8 cellular contexts compared by ENCODE assay signal in genomic region chr20:41028359-41029149, GRCh38. TPM values are rescaled to one million over a fixed set of nuclear protein-coding genes. Genes with fewer than 3 reads are reported as not detected.
DNase-seq lines count a peak whose midpoint lies in the region; ATAC-seq and TF ChIP-seq lines count a peak whose summit lies in the region.

Gene TOP1 (plus strand): TSS chr20:41028822. CDS start chr20:41029068, 246 bp downstream.

- TF ChIP-seq RAD21 in IMR-90 (IDR thresholded peaks at IDR 0.05; ENCODE audit: low read length), result no peak

- TF ChIP-seq CTCF in IMR-90 (conservative IDR thresholded peaks at IDR 0.05; ENCODE audit: low read depth, low read length), result no peak

- H2AK9ac ChIP-seq in IMR-90 (replicated peaks; ENCODE audit: low read depth, low read length, poor library complexity), result peak within 1 kb of the TSS; percentile 95

- CTCF ChIA-PET in IMR-90 (lab: Yijun Ruan, JAX), result no interaction called here

- peak within 1 kb of the TSS; percentile 97 for H3K27ac ChIP-seq in IMR-90 (ENCODE audit: insufficient read depth, low read length)

- POLR2A ChIA-PET in IMR-90 (lab: Charles Lee; ENCODE audit: unreplicated experiment), result interaction anchor here (0.6 kb wide), 2 partner anchors 23 to 56 kb away, joined by 4 read pairs; no protein-coding TSS in a partner anchor

- H3K4me2 ChIP-seq in IMR-90 (ENCODE audit: low read depth, low read length), result peak within 1 kb of the TSS; percentile 95

- H3K9me3 ChIP-seq in IMR-90 (ENCODE audit: control insufficient read depth, insufficient read depth, low read length) (no peaks in the 10 kb centered on the region), mononuclear cell (ENCODE audit: low read depth, low read length) (no peaks in the 10 kb centered on the region)

- peak; percentile 96 for TF ChIP-seq POLR2A in IMR-90 (IDR thresholded peaks at IDR 0.05; ENCODE audit: low read depth, low read length)

- intact Hi-C loops in IMR-90 (cut with micrococcal nuclease), result no loop called here

- WGBS in IMR-90 (ENCODE audit: extremely low coverage in 2 of 2, insufficient read length in 1 of 2), 2 experiments, result 0% methylated on average over 49 of the region's 85 CpGs; no CpG with 5 or more reads in 1 of the 2 experiments

- H2BK5ac ChIP-seq in IMR-90 (ENCODE audit: low read depth, low read length, poor library complexity, severe bottlenecking), result peak within 1 kb of the TSS; percentile 96

- peak within 1 kb of the TSS; percentile 96 for H3K56ac ChIP-seq in IMR-90 (ENCODE audit: extremely low read depth, insufficient read depth, low read length)

- H3K27me3 ChIP-seq in IMR-90 (ENCODE audit: control insufficient read depth, insufficient read depth, low read length), result no peaks in the 10 kb centered on the region
- no peaks in the 10 kb centered on the region for H3K27me3 ChIP-seq in mononuclear cell (ENCODE audit: insufficient read depth, low read length)

- peaks cover 2 to 23% of the 10 kb centered on the region in 2 experiments; a peak in 2 of 4 replicates for H3K79me1 ChIP-seq in IMR-90 (ENCODE audit: low read depth in 1 of 2, low read length in 2 of 2)

- dilution Hi-C loops in IMR-90 (cut with HindIII; ENCODE audit: low sequenced_read_pairs, unreplicated experiment), result no loop called here

- H2BK20ac ChIP-seq in IMR-90 (ENCODE audit: low read depth, low read length), result no peak within 1 kb of the TSS

- H4K5ac ChIP-seq in IMR-90 (ENCODE audit: low read depth, low read length), result peak within 1 kb of the TSS; percentile 6

- peak within 1 kb of the TSS; percentile 78 for H3K18ac ChIP-seq in IMR-90 (ENCODE audit: low read depth, low read length)

- DNase-seq in DMS 273 (lab: John Stamatoyannopoulos, UW; ENCODE audit: unreplicated experiment) (peak; percentile 100), IMR-90 (peak; percentile 100), OCI-M1 (lab: John Stamatoyannopoulos, UW) (peak; percentile 99), activated T-cell treated with anti-CD3 and anti-CD28 coated beads for 24 hours (ENCODE audit: low read depth) (peak; percentile 99), epidermal melanocyte (ENCODE audit: insufficient read length, low spot score) (peak; percentile 98)
- peak; percentile 99 for DNase-seq in stimulated activated CD8-positive, alpha-beta memory T cell treated with anti-CD3 and anti-CD28 coated beads, Interleukin-4, amount 100 ng/mL, for 1 hour (ENCODE audit: low read depth in 2 of 2, low spot score in 1 of 2)

- peak within 1 kb of the TSS; percentile 77 for H2BK120ac ChIP-seq in IMR-90 (ENCODE audit: low read depth, low read length)

- H4K20me1 ChIP-seq in IMR-90 (ENCODE audit: insufficient read depth, low read length), result peaks cover 39% of the 10 kb centered on the region

- peak within 1 kb of the TSS; percentile 99 for H3K14ac ChIP-seq in IMR-90 (replicated peaks; ENCODE audit: low read depth, low read length)

- peak within 1 kb of the TSS; percentile 62 to 81 for H4K8ac ChIP-seq in IMR-90 (ENCODE audit: low read depth in 2 of 2, low read length in 2 of 2)

- H2BK15ac ChIP-seq in IMR-90 (ENCODE audit: low read depth, low read length), result 0 out of 3 replicates have a peak within 1 kb of the TSS, but pooled peaks have one; percentile 47

- H3K9ac ChIP-seq in IMR-90 (ENCODE audit: low read depth, low read length), result peak within 1 kb of the TSS; percentile 100

- in situ Hi-C loops in IMR-90 (cut with MboI; ENCODE audit: low sequenced_read_pairs), result no loop called here

- peak within 1 kb of the TSS; percentile 88 for H4K91ac ChIP-seq in IMR-90 (ENCODE audit: insufficient read depth, low read depth, low read length)

- peak within 1 kb of the TSS; percentile 94 for H2AFZ ChIP-seq in IMR-90 (replicated peaks; ENCODE audit: low read length, poor library complexity)

- no peaks in the 10 kb centered on the region; the same call in none of the 2 replicates for H3K36me3 ChIP-seq in IMR-90 (ENCODE audit: control insufficient read depth, insufficient read depth, low read length)

- no TSS peak for BruUV-seq in IMR-90 (replicated peaks; lab: Mats Ljungman, UMichigan)

- peak within 1 kb of the TSS; percentile 76 for H3K4me3 ChIP-seq in IMR-90 (ENCODE audit: insufficient read depth, low read depth, low read length)
- H3K4me3 ChIP-seq in mononuclear cell (ENCODE audit: low read length), result peak within 1 kb of the TSS; percentile 91

- H3K4ac ChIP-seq in IMR-90 (ENCODE audit: low read depth, low read length), result peak within 1 kb of the TSS; percentile 92

- ATAC-seq in GM21528 (IDR thresholded peaks at IDR 0.05; ENCODE audit: low FRiP score, unreplicated experiment) (peak; percentile 94), IMR-90 (ENCODE audit: low read depth) (peak; percentile 98)

- H2AK5ac ChIP-seq in IMR-90 (ENCODE audit: low read depth, low read length), result peak within 1 kb of the TSS; percentile 92

- H3K23ac ChIP-seq in IMR-90 (ENCODE audit: low read depth, low read length), result peak within 1 kb of the TSS; percentile 98; the same call in 1 of the 2 replicates

- H3K9me1 ChIP-seq in IMR-90 (ENCODE audit: insufficient read depth, low read length), result peaks cover 8% of the 10 kb centered on the region; the same call in 1 of the 2 replicates

- peaks cover 5% of the 10 kb centered on the region for H3K4me1 ChIP-seq in IMR-90 (ENCODE audit: control insufficient read depth, insufficient read depth, low read length)
- peaks cover 43% of the 10 kb centered on the region for H3K4me1 ChIP-seq in mononuclear cell (ENCODE audit: insufficient read depth, low read length)

TF ChIP-seq in IMR-90, 13 proteins besides CTCF, POLR2A, EP300 and RAD21:
- TF ChIP-seq RFX5 (IDR thresholded peaks at IDR 0.05; ENCODE audit: low read depth, low read length) (peak; percentile 65), USF2 (IDR thresholded peaks at IDR 0.05; ENCODE audit: low read depth, low read length) (peak; percentile 95), SMC3 (IDR thresholded peaks at IDR 0.05; ENCODE audit: low read depth, low read length) (no peak), CEBPB (IDR thresholded peaks at IDR 0.05; ENCODE audit: low read depth, low read length) (peak; percentile 94), MXI1 (IDR thresholded peaks at IDR 0.05; ENCODE audit: borderline replicate concordance, low read depth, low read length) (peak; percentile 99), MAZ (IDR thresholded peaks at IDR 0.05; ENCODE audit: borderline replicate concordance, low read depth, low read length) (peak; percentile 16; the same call in 1 of the 2 replicates), MAFK (IDR thresholded peaks at IDR 0.05; ENCODE audit: low read depth, low read length) (no peak), BHLHE40 (IDR thresholded peaks at IDR 0.05; ENCODE audit: low read depth, low read length) (peak; percentile 87)

RNA-seq across cellular contexts. Expression of gene TOP1, which starts in this region (rescaled TPM):
- total RNA-seq in IMR-90 (2012; rRNA removed) (14.0 and 20.8 TPM in 2 replicates), mononuclear cell (26.2 TPM)
- 14.7 and 21.5 TPM in 2 replicates for polyA plus RNA-seq in IMR-90 (2012; rRNA removed)
- polyA plus RNA-seq in IMR-90 (2012; cell fraction: cytosol; rRNA removed), result 3.9 and 6.4 TPM in 2 replicates
- 3.2 and 18.6 TPM in 2 replicates for polyA plus RNA-seq in IMR-90 (2012; cell fraction: nucleus; rRNA removed; ENCODE audit: low replicate concordance)

Comparison
In these comparisons a context has a peak if more than half of its experiments do, and no peak if none do; other contexts are left out.
1. Peak in every context shown above with its lines: DNase-seq, ATAC-seq, H3K4me3 ChIP-seq and H3K27ac ChIP-seq.